Comparison of ENCODE assay signal across 17 cellular contexts in the genomic region with DNA sequence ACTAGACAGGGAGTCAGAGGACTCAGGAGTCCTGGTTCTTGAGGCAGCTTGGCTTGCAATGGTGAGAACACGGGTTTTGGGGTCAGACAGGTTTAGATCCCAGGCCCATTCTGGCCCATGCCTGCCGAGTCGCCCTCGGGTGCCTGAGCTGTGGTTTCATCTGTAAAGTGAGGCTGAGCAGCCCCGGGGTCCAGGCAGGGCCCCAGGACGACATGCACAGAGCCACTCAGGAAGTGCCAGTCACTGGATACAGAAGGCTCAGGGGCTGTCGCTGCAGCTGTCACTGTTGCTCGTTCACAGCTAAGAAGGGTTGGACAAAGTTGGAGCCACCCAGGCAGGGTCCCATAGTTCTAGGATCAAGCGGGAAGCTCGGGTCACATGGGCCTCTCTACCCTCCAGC.
DNase-seq lines count a peak whose midpoint lies in the region; TF ChIP-seq lines count a peak whose summit lies in the region.
"Had no signal": no experiment of that assay in that cellular context is flagged by ENCODE, and none has a peak within 500 bp of the region (broad histone marks: within the 10 kb centered on the region; RNA-seq: fewer than 3 reads in every experiment).

No MANE protein-coding gene starts in this region.

- no peak overlapping the region for H3K4me3 ChIP-seq in osteoblast (ENCODE audit: insufficient read depth, low read length)
- H3K4me3 ChIP-seq: A549; BLaER1 treated with 17β-estradiol and CSF1 and Interleukin-3, amounts not matched to agents 10 nM and 100 nM; GM12878 had no signal

- H3K4me2 ChIP-seq in osteoblast (ENCODE audit: insufficient read depth, low read length): no peak overlapping the region
- H3K4me2 ChIP-seq: A549; BLaER1 treated with 17β-estradiol and CSF1 and Interleukin-3, amounts not matched to agents 10 nM and 100 nM had no signal

- DNase-seq in NCI-H524 (lab: John Stamatoyannopoulos, UW) (peak; percentile 8 to 38), NCI-H524 treated with DMSO at 0.1 percent for 48 hours (lab: John Stamatoyannopoulos, UW) (no peak), mesenteric fat pad (ENCODE audit: low spot score) (peak; percentile 60), osteoblast (ENCODE audit: insufficient read length, low spot score, missing footprints) (no peak), SIG-M5 treated with dmso at 0.1 percent for 504 hours (lab: John Stamatoyannopoulos, UW; ENCODE audit: unreplicated experiment) (no peak)
- DNase-seq: AML-193; Caco-2; Calu3; CD4-positive, alpha-beta T cell; CD8-positive, alpha-beta T cell; DMS79 treated with DMSO at 0.1 percent for 48 hours; GF-D8 had no signal

- H2AFZ ChIP-seq in osteoblast (ENCODE audit: low read length): no peak overlapping the region

- no peaks in the 10 kb centered on the region for H3K27me3 ChIP-seq in osteoblast (ENCODE audit: insufficient read depth, low read length)
- H3K27me3 ChIP-seq: BLaER1 treated with 17β-estradiol and CSF1 and Interleukin-3, amounts not matched to agents 10 nM and 100 nM had no signal

- no peaks in the 10 kb centered on the region for H3K79me2 ChIP-seq in osteoblast (ENCODE audit: insufficient read depth, low read length)

- no peak for TF ChIP-seq CTCF in osteoblast (IDR thresholded peaks at IDR 0.05; ENCODE audit: extremely low read depth, low read depth, low read length)

- no peaks in the 10 kb centered on the region for H4K20me1 ChIP-seq in osteoblast (ENCODE audit: insufficient read depth, low read length)
- H4K20me1 ChIP-seq: BLaER1 treated with 17β-estradiol and CSF1 and Interleukin-3, amounts not matched to agents 10 nM and 100 nM had no signal

- no peak overlapping the region for H3K27ac ChIP-seq in osteoblast (ENCODE audit: low read depth, low read length)
- H3K27ac ChIP-seq: 22Rv1; A549; BLaER1 treated with 17β-estradiol and CSF1 and Interleukin-3, amounts not matched to agents 10 nM and 100 nM; C4-2B had no signal

- no peaks in the 10 kb centered on the region for H3K4me1 ChIP-seq in osteoblast (ENCODE audit: insufficient read depth, low read length)
- H3K4me1 ChIP-seq: A549; BLaER1 treated with 17β-estradiol and CSF1 and Interleukin-3, amounts not matched to agents 10 nM and 100 nM; Caco-2 had no signal

- peaks cover 2% of the 10 kb centered on the region for H3K9me3 ChIP-seq in osteoblast (ENCODE audit: low read depth, low read length)
- H3K9me3 ChIP-seq: A549; BLaER1 treated with 17β-estradiol and CSF1 and Interleukin-3, amounts not matched to agents 10 nM and 100 nM; Caco-2 had no signal

- no peaks in the 10 kb centered on the region for H3K36me3 ChIP-seq in osteoblast (ENCODE audit: insufficient read depth, low read length)
- H3K36me3 ChIP-seq: BLaER1 treated with 17β-estradiol and CSF1 and Interleukin-3, amounts not matched to agents 10 nM and 100 nM had no signal

Comparison
In these comparisons a context has a peak if more than half of its experiments do, and no peak if none do; other contexts are left out.
1. DNase-seq: peak in NCI-H524 (2 of 2) and mesenteric fat pad (single experiment); none in NCI-H524 treated with DMSO at 0.1 percent for 48 hours (single experiment), osteoblast (single experiment) and SIG-M5 treated with dmso at 0.1 percent for 504 hours (single experiment).